Comparison of ENCODE assay signal across 8 cellular contexts in genomic region chr19:4456566-4456842, GRCh38.
DNase-seq lines count a peak whose midpoint lies in the region; ATAC-seq, FAIRE-seq and TF ChIP-seq lines count a peak whose summit lies in the region.

No MANE protein-coding gene starts in this region.

- DNase-seq in epithelial cell of prostate (ENCODE audit: low read depth, low spot score) (no peak), urothelium cell line (ENCODE audit: low spot score) (no peak)

- H3K4me1 ChIP-seq in BLaER1 (peaks cover 58% of the 10 kb centered on the region), HEK293 (ENCODE audit: control insufficient read depth, insufficient read depth, low read length) (peaks cover 7% of the 10 kb centered on the region), muscle layer of duodenum (ENCODE audit: control insufficient read depth in 1 of 2, insufficient read depth in 2 of 2, low read length in 2 of 2) (peaks cover 0 to 26% of the 10 kb centered on the region in 2 donors)

- no peaks in the 10 kb centered on the region for H3K27me3 ChIP-seq in BLaER1
- H3K27me3 ChIP-seq in SU-DHL-6 (ENCODE audit: low read length), result no peaks in the 10 kb centered on the region
- no peaks in the 10 kb centered on the region for H3K27me3 ChIP-seq in muscle layer of duodenum (ENCODE audit: low read depth, low read length)

- H3K9me2 ChIP-seq in SU-DHL-6 (replicated peaks; ENCODE audit: insufficient read depth, low read length), result no peaks in the 10 kb centered on the region

- H3K4me2 ChIP-seq in BLaER1 (peak overlapping the region; percentile 98), SU-DHL-6 (ENCODE audit: low read depth, low read length, poor library complexity, severe bottlenecking) (peak overlapping the region; percentile 77)

- H3K4me3 ChIP-seq in BLaER1, result peak overlapping the region; percentile 73
- H3K4me3 ChIP-seq in HEK293 (ENCODE audit: low read depth, low read length), result peak overlapping the region; percentile 60
- H3K4me3 ChIP-seq in SU-DHL-6 (ENCODE audit: insufficient read depth, low read length, poor library complexity, severe bottlenecking), result peak overlapping the region; percentile 56
- peak overlapping the region; percentile 68 to 74 for H3K4me3 ChIP-seq in muscle layer of duodenum (ENCODE audit: low read depth in 1 of 2, low read length in 2 of 2)

- H3K27ac ChIP-seq in BLaER1, result peak overlapping the region; percentile 45
- peak overlapping the region; percentile 67 for H3K27ac ChIP-seq in HEK293 (ENCODE audit: extremely low read depth, low read depth, low read length)
- H3K27ac ChIP-seq in SU-DHL-6 (ENCODE audit: low read depth, low read length), result no peak overlapping the region
- H3K27ac ChIP-seq in epithelial cell of prostate, result peak overlapping the region; percentile 77
- peak overlapping the region; percentile 77 for H3K27ac ChIP-seq in muscle layer of duodenum (ENCODE audit: low read length)

- H2AFZ ChIP-seq in SU-DHL-6 (ENCODE audit: low read depth, low read length, severe bottlenecking), result no peak overlapping the region

- H3K9me3 ChIP-seq in BLaER1 (no peaks in the 10 kb centered on the region), HEK293 (ENCODE audit: control insufficient read depth, insufficient read depth, low read depth, low read length) (no peaks in the 10 kb centered on the region), SU-DHL-6 (ENCODE audit: insufficient read depth, low read length) (no peaks in the 10 kb centered on the region), muscle layer of duodenum (ENCODE audit: control insufficient read depth in 1 of 2, low read length in 2 of 2) (no peaks in the 10 kb centered on the region)

- ATAC-seq in HG02623 (IDR thresholded peaks at IDR 0.05; ENCODE audit: unreplicated experiment), result no peak
- no peak for ATAC-seq in activated CD4-positive, CD25-positive, alpha-beta regulatory T cell treated with anti-CD3 and anti-CD28 coated beads, Interleukin-2, amount 50 U/mL, for 24 hours

- FAIRE-seq in urothelium cell line (lab: Jason Lieb, UNC), result no peak

- CTCF ChIA-PET in HEK293 (lab: Yijun Ruan, JAX), result interaction anchor here (0.6 to 1.1 kb wide), 3 partner anchors 69 to 115 kb away, joined by 4 to 5 read pairs (median 5); no protein-coding TSS in a partner anchor

- H3F3A ChIP-seq in SU-DHL-6 (ENCODE audit: insufficient read depth), result no peaks in the 10 kb centered on the region

- peaks cover 16% of the 10 kb centered on the region for H3K36me3 ChIP-seq in BLaER1
- peaks cover 5 to 34% of the 10 kb centered on the region in 2 experiments; a peak in 2 of 3 replicates for H3K36me3 ChIP-seq in HEK293 (ENCODE audit: control insufficient read depth in 2 of 2, insufficient read depth in 1 of 2, low read length in 2 of 2)
- H3K36me3 ChIP-seq in SU-DHL-6 (ENCODE audit: low read length), result no peaks in the 10 kb centered on the region
- H3K36me3 ChIP-seq in muscle layer of duodenum (ENCODE audit: control insufficient read depth in 1 of 2, insufficient read depth in 2 of 2, low read length in 2 of 2), result peaks cover 10 to 28% of the 10 kb centered on the region in 2 donors

- H3K79me2 ChIP-seq in SU-DHL-6 (ENCODE audit: insufficient read depth, low read length), result 0 out of 2 replicates have a peak, but pooled peaks cover 7% of the 10 kb centered on the region

- POLR2A ChIA-PET in HEK293 (lab: Yijun Ruan, JAX), result interaction anchor here (0.6 to 4.9 kb wide), 4 partner anchors 8 to 14 kb away, joined by 3 to 23 read pairs (median 5); partner anchors contain the start of gene HDGFL2

- peak overlapping the region; percentile 73 for H3K9ac ChIP-seq in BLaER1
- peak overlapping the region; percentile 53 for H3K9ac ChIP-seq in SU-DHL-6 (ENCODE audit: low read length)

- TF ChIP-seq CTCF in HEK293 (tag by site-specific recombination; IDR thresholded peaks at IDR 0.05) (no peak), SU-DHL-6 (IDR thresholded peaks at IDR 0.05; ENCODE audit: insufficient read depth, low read length, poor library complexity, severe bottlenecking) (no peak)

- H4K20me1 ChIP-seq in BLaER1 (peaks cover 54% of the 10 kb centered on the region), SU-DHL-6 (ENCODE audit: low read depth, low read length) (no peaks in the 10 kb centered on the region)

TF ChIP-seq in HEK293, 187 proteins besides CTCF, POLR2A, EP300 and RAD21 (continues in another document):
- TF ChIP-seq PRDM1 (tag by site-specific recombination; IDR thresholded peaks at IDR 0.05) (peak; percentile 82), WT1 (tag by site-specific recombination; IDR thresholded peaks at IDR 0.05) (no peak), ZNF266 (tag by site-specific recombination; IDR thresholded peaks at IDR 0.05; ENCODE audit: low read depth) (no peak), ZNF37A (tag by site-specific recombination; IDR thresholded peaks at IDR 0.05) (no peak), ZNF211 (tag by site-specific recombination; IDR thresholded peaks at IDR 0.05; ENCODE audit: low read depth) (no peak), ZNF404 (tag by site-specific recombination; IDR thresholded peaks at IDR 0.05) (no peak), ZNF629 (tag by site-specific recombination; IDR thresholded peaks at IDR 0.05) (peak; percentile 68), ZNF302 (tag by site-specific recombination; IDR thresholded peaks at IDR 0.05; ENCODE audit: low read depth) (no peak), ATF2 (tag by site-specific recombination; IDR thresholded peaks at IDR 0.05; ENCODE audit: low read depth) (no peak), RBAK (tag by site-specific recombination; IDR thresholded peaks at IDR 0.05) (no peak), ZNF398 (tag by site-specific recombination; IDR thresholded peaks at IDR 0.05) (no peak), GLI2 (tag by site-specific recombination; IDR thresholded peaks at IDR 0.05; ENCODE audit: borderline replicate concordance, low read depth) (no peak), ZNF335 (tag by site-specific recombination; conservative IDR thresholded peaks at IDR 0.05) (no peak), GLIS1 (tag by site-specific recombination; IDR thresholded peaks at IDR 0.05) (no peak), PRDM10 (tag by site-specific recombination; IDR thresholded peaks at IDR 0.05) (no peak), ZNF175 (tag by site-specific recombination; IDR thresholded peaks at IDR 0.05) (no peak), ZFP3 (tag by site-specific recombination; IDR thresholded peaks at IDR 0.05; ENCODE audit: low read depth) (no peak), IKZF3 (tag by site-specific recombination; IDR thresholded peaks at IDR 0.05) (0 out of 2 replicates have a peak, but pooled peaks have one; percentile 26), ZEB2 (tag by site-specific recombination; IDR thresholded peaks at IDR 0.05) (no peak), ZNF561 (tag by site-specific recombination; IDR thresholded peaks at IDR 0.05; ENCODE audit: borderline replicate concordance) (no peak), KLF16 (tag by site-specific recombination; IDR thresholded peaks at IDR 0.05) (no peak)
